Comparison of ENCODE assay signal across 1 cellular context in the genomic region with DNA sequence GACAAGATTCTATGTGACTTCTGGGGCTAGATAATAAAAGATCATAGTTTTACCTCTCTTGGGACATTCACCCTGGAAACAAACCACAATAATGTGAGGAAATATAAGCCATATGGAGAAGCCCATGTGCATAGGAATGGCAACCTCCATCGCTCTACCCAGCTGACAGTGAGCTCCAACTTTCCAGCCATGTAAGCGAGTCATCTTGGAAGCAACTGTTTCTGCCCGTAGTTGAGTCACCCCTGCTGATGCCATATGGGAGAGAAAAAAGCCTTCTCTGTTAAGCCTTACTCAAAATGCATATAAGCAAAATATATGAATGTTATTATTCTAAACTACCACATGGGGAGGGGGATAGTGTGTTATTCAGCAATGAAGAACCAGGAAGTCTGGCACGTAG.
TF ChIP-seq lines count a peak whose summit lies in the region.

No MANE protein-coding gene starts in this region.

TF ChIP-seq in GM23338, 12 proteins besides CTCF, POLR2A, EP300 and RAD21 (continued from another document):
- TF ChIP-seq, protein P1, sequence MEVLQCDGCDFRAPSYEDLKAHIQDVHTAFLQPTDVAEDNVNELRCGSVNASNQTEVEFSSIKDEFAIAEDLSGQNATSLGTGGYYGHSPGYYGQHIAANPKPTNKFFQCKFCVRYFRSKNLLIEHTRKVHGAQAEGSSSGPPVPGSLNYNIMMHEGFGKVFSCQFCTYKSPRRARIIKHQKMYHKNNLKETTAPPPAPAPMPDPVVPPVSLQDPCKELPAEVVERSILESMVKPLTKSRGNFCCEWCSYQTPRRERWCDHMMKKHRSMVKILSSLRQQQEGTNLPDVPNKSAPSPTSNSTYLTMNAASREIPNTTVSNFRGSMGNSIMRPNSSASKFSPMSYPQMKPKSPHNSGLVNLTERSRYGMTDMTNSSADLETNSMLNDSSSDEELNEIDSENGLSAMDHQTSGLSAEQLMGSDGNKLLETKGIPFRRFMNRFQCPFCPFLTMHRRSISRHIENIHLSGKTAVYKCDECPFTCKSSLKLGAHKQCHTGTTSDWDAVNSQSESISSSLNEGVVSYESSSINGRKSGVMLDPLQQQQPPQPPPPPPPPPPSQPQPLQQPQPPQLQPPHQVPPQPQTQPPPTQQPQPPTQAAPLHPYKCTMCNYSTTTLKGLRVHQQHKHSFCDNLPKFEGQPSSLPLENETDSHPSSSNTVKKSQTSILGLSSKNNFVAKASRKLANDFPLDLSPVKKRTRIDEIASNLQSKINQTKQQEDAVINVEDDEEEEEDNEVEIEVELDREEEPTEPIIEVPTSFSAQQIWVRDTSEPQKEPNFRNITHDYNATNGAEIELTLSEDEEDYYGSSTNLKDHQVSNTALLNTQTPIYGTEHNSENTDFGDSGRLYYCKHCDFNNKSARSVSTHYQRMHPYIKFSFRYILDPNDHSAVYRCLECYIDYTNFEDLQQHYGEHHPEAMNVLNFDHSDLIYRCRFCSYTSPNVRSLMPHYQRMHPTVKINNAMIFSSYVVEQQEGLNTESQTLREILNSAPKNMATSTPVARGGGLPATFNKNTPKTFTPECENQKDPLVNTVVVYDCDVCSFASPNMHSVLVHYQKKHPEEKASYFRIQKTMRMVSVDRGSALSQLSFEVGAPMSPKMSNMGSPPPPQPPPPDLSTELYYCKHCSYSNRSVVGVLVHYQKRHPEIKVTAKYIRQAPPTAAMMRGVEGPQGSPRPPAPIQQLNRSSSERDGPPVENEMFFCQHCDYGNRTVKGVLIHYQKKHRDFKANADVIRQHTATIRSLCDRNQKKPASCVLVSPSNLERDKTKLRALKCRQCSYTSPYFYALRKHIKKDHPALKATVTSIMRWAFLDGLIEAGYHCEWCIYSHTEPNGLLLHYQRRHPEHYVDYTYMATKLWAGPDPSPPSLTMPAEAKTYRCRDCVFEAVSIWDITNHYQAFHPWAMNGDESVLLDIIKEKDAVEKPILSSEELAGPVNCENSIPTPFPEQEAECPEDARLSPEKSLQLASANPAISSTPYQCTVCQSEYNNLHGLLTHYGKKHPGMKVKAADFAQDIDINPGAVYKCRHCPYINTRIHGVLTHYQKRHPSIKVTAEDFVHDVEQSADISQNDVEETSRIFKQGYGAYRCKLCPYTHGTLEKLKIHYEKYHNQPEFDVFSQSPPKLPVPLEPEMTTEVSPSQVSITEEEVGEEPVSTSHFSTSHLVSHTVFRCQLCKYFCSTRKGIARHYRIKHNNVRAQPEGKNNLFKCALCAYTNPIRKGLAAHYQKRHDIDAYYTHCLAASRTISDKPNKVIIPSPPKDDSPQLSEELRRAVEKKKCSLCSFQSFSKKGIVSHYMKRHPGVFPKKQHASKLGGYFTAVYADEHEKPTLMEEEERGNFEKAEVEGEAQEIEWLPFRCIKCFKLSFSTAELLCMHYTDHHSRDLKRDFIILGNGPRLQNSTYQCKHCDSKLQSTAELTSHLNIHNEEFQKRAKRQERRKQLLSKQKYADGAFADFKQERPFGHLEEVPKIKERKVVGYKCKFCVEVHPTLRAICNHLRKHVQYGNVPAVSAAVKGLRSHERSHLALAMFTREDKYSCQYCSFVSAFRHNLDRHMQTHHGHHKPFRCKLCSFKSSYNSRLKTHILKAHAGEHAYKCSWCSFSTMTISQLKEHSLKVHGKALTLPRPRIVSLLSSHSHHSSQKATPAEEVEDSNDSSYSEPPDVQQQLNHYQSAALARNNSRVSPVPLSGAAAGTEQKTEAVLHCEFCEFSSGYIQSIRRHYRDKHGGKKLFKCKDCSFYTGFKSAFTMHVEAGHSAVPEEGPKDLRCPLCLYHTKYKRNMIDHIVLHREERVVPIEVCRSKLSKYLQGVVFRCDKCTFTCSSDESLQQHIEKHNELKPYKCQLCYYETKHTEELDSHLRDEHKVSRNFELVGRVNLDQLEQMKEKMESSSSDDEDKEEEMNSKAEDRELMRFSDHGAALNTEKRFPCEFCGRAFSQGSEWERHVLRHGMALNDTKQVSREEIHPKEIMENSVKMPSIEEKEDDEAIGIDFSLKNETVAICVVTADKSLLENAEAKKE (CRISPR knock-in tag; IDR thresholded peaks at IDR 0.05), result no peak
- no peak for TF ChIP-seq NANOG (IDR thresholded peaks at IDR 0.05; ENCODE audit: borderline replicate concordance)
- TF ChIP-seq ZNF114 (CRISPR knock-in tag; IDR thresholded peaks at IDR 0.05), result no peak
TF ChIP-seq in GM23338: peak in this region for 0.
